Comparison of ENCODE assay signal across 8 cellular contexts in the genomic region with DNA sequence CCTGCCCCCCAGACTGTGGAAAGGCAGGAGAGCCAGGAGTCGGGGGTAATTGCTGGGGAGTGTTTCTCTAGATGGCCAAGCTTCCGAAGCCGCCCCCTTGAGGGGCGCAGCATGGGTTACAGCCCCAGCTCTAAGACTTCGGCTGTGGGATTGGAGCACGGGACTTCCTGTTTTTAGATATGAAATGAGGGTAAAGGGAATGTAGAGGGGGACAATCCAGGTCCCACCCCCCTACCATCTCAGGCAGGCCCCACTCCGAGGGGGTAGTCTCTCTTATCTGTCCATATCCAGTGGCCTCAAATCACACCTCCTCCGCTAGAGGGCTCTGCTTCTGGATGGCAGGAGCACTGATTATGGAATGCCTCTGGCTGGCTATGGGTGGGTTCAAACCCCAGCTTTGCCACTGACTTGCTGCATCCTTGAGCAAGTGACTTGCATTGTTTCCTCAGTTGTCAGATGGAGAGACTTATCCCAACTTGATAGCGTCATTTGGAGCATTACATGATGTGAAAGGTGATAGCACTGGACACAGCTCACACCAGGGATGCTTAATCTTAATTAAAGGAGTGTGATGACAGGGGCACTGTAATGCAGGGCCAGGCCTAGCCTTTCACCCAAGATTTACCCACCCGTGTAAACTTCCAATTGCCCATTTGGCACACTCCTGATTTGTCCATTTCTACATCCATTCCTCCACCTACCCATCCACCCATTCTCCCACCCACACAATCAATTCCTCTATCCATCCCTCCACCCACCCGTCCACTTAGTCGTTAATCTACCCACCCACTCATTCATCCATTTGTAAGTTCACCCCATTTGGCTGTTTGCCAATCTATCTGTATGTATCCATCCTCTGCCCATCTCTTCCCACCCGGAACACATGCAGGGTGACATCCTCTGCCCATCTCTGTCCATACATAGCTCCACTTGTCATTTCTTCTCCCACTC. TPM values are rescaled to one million over a fixed set of nuclear protein-coding genes. Genes with fewer than 3 reads are reported as not detected.
A peak's percentile ranks its signal among the peaks of the same experiment; 100 is the strongest.
DNase-seq lines count a peak whose midpoint lies in the region; ATAC-seq and TF ChIP-seq lines count a peak whose summit lies in the region.

No MANE protein-coding gene starts in this region.

- 20% methylated on average over 13 of the region's 13 CpGs for WGBS in SK-N-SH (ENCODE audit: low lambda C conversion rate)

- peaks cover 6 to 30% of the 10 kb centered on the region in 2 donors for H3K4me1 Mint-ChIP-seq in stimulated activated naive B cell treated with anti-CD40 and anti-IgM and Interleukin-4, amounts not matched to agents 10 μg/mL and 1 μg/mL and 100 μg/mL, for 72 hours

- no peak overlapping the region for H2AFZ ChIP-seq in SK-N-SH (ENCODE audit: low read depth)

- peak overlapping the region; percentile 13 to 61 for H3K4me3 Mint-ChIP-seq in stimulated activated naive B cell treated with anti-CD40 and anti-IgM and Interleukin-4, amounts not matched to agents 10 μg/mL and 1 μg/mL and 100 μg/mL, for 72 hours

- H3K9ac ChIP-seq in SK-N-SH: no peak overlapping the region

- H3K9me2 ChIP-seq in SK-N-SH: no peaks in the 10 kb centered on the region

- TF ChIP-seq EP300 in SK-N-SH (IDR thresholded peaks at IDR 0.05; ENCODE audit: borderline replicate concordance in 1 of 2, low read depth in 1 of 2, low read length in 1 of 2): no peak

- peak; percentile 54 to 60 for ATAC-seq in stimulated activated naive B cell treated with anti-CD40 and anti-IgM and Interleukin-4, amounts not matched to agents 10 μg/mL and 1 μg/mL and 100 μg/mL, for 72 hours (replicated peaks)
- ATAC-seq in HG02610 (IDR thresholded peaks at IDR 0.05; ENCODE audit: unreplicated experiment) (no peak), GM19452 (IDR thresholded peaks at IDR 0.05; ENCODE audit: unreplicated experiment) (no peak)

- H3K4me1 ChIP-seq in SK-N-SH (ENCODE audit: control insufficient read depth in 1 of 2, insufficient read depth in 2 of 2, low read depth in 1 of 2, low read length in 1 of 2): peaks cover 0 to 12% of the 10 kb centered on the region in 2 experiments; a peak in 1 of 4 replicates

- H3F3A ChIP-seq in SK-N-SH (replicated peaks; ENCODE audit: insufficient read depth): no peaks in the 10 kb centered on the region

- H3K27ac ChIP-seq in SK-N-SH (ENCODE audit: low read depth in 2 of 2, low read length in 1 of 2): peak overlapping the region in 1 of 2 experiments; percentile 29; a peak in 1 of 4 replicates

- peaks cover 3 to 18% of the 10 kb centered on the region in 2 experiments for H3K36me3 ChIP-seq in SK-N-SH (replicated peaks in 1 of 2; ENCODE audit: control insufficient read depth in 1 of 2, insufficient read depth in 2 of 2, low read length in 1 of 2)

- H3K27ac Mint-ChIP-seq in stimulated activated naive B cell treated with anti-CD40 and anti-IgM and Interleukin-4, amounts not matched to agents 10 μg/mL and 1 μg/mL and 100 μg/mL, for 72 hours: no peak overlapping the region

- DNase-seq in COLO829 (ENCODE audit: low spot score) (peak; percentile 33), HT1080 (ENCODE audit: low read depth) (peak; percentile 42), SK-N-SH (peak; percentile 70), cerebellum (ENCODE audit: low spot score) (peak; percentile 32), kidney tubule cell (ENCODE audit: low spot score) (peak; percentile 51)
- DNase-seq in stimulated activated naive B cell treated with anti-CD40 and anti-IgM and Interleukin-4, amounts not matched to agents 10 μg/mL and 1 μg/mL and 100 μg/mL, for 72 hours: no peak

- H3K36me3 Mint-ChIP-seq in stimulated activated naive B cell treated with anti-CD40 and anti-IgM and Interleukin-4, amounts not matched to agents 10 μg/mL and 1 μg/mL and 100 μg/mL, for 72 hours: peaks cover 17 to 21% of the 10 kb centered on the region in 2 donors

- no peaks in the 10 kb centered on the region for H3K9me3 ChIP-seq in SK-N-SH

- H4K20me1 ChIP-seq in SK-N-SH (ENCODE audit: insufficient read depth): no peaks in the 10 kb centered on the region

- TF ChIP-seq CTCF in SK-N-SH (IDR thresholded peaks at IDR 0.05): peak; percentile 70

- peak; percentile 32 for TF ChIP-seq RAD21 in SK-N-SH (IDR thresholded peaks at IDR 0.05; ENCODE audit: low read length)

- POLR2A ChIA-PET in SK-N-SH (lab: Yijun Ruan, JAX): interaction anchor here (1.4 kb wide), 2 partner anchors 11 to 14 kb away, joined by 6 to 9 read pairs; partner anchors contain the start of gene OTUD5

- H3K9me3 Mint-ChIP-seq in stimulated activated naive B cell treated with anti-CD40 and anti-IgM and Interleukin-4, amounts not matched to agents 10 μg/mL and 1 μg/mL and 100 μg/mL, for 72 hours: no peaks in the 10 kb centered on the region

- H3K27me3 ChIP-seq in SK-N-SH (ENCODE audit: insufficient read depth): peaks cover 20% of the 10 kb centered on the region; the same call in 1 of the 2 replicates

- CTCF ChIA-PET in SK-N-SH (lab: Yijun Ruan, JAX): interaction anchor here (0.6 to 2.0 kb wide), 16 partner anchors 9 to 341 kb away, joined by 3 to 14 read pairs (median 4); partner anchors contain the start of gene GRIPAP1

- peaks cover 0 to 7% of the 10 kb centered on the region in 2 donors for H3K27me3 Mint-ChIP-seq in stimulated activated naive B cell treated with anti-CD40 and anti-IgM and Interleukin-4, amounts not matched to agents 10 μg/mL and 1 μg/mL and 100 μg/mL, for 72 hours

- peak overlapping the region; percentile 37 to 44; a peak in 3 of 4 replicates for H3K4me3 ChIP-seq in SK-N-SH (ENCODE audit: low read depth in 2 of 2, low read length in 1 of 2)

- H3K79me2 ChIP-seq in SK-N-SH (ENCODE audit: insufficient read depth): no peaks in the 10 kb centered on the region

- H3K4me2 ChIP-seq in SK-N-SH: peak overlapping the region; percentile 55

TF ChIP-seq in SK-N-SH, 30 proteins besides CTCF, POLR2A, EP300 and RAD21 (continues in another document):
- no peak for TF ChIP-seq MXI1 (IDR thresholded peaks at IDR 0.05; ENCODE audit: low read depth, low read length)
- no peak for TF ChIP-seq FOXJ3 (CRISPR knock-in tag; IDR thresholded peaks at IDR 0.05)
- no peak for TF ChIP-seq MEF2A (IDR thresholded peaks at IDR 0.05; ENCODE audit: borderline replicate concordance, low read depth)
- peak; percentile 29 for TF ChIP-seq SMC3 (IDR thresholded peaks at IDR 0.05; ENCODE audit: low read depth, low read length)
- no peak for TF ChIP-seq EZH2phosphoT487 (IDR thresholded peaks at IDR 0.05; ENCODE audit: borderline replicate concordance, low read depth)
- no peak for TF ChIP-seq ZBTB33 (IDR thresholded peaks at IDR 0.05; ENCODE audit: borderline replicate concordance, low read depth)

RNA-seq across cellular contexts. Expression of gene KCND1, which starts 0.8 kb away (rescaled TPM):
- total RNA-seq in HT1080 (2014; rRNA removed; shearing (Covaris generic)): 0.23 and 0.42 TPM in 2 replicates
- polyA plus RNA-seq in HT1080 (2015; cell fraction: cytosol; rRNA removed): 0.47 and 0.66 TPM in 2 replicates
- 1.7 and 1.9 TPM in 2 replicates for polyA plus RNA-seq in HT1080 (2015; cell fraction: nucleus; rRNA removed)
- 0.99 and 1.2 TPM in 2 replicates for polyA plus RNA-seq in SK-N-SH (2012; rRNA removed)
- polyA plus RNA-seq in SK-N-SH (2012; cell fraction: cytosol; rRNA removed): 0.68 and 0.93 TPM in 2 replicates
- polyA plus RNA-seq in SK-N-SH (2012; cell fraction: nucleus; rRNA removed): 5.7 TPM in 2 replicates
- 0.82 TPM for total RNA-seq in cerebellum

RNA-seq across cellular contexts. Expression of gene OTUD5, which starts 15.1 kb away (rescaled TPM):
- total RNA-seq in HT1080 (2014; rRNA removed; shearing (Covaris generic)): 30.0 and 31.7 TPM in 2 replicates
- polyA plus RNA-seq in HT1080 (2015; cell fraction: cytosol; rRNA removed): 43.1 and 47.8 TPM in 2 replicates
- polyA plus RNA-seq in HT1080 (2015; cell fraction: nucleus; rRNA removed): 92.3 and 101 TPM in 2 replicates
- polyA plus RNA-seq in SK-N-SH (2012; rRNA removed): 90.4 and 97.0 TPM in 2 replicates
- polyA plus RNA-seq in SK-N-SH (2012; cell fraction: cytosol; rRNA removed): 56.0 and 68.5 TPM in 2 replicates
- polyA plus RNA-seq in SK-N-SH (2012; cell fraction: nucleus; rRNA removed): 173 and 194 TPM in 2 replicates
- total RNA-seq in cerebellum: 21.5 TPM

RNA-seq across cellular contexts. Expression of gene GRIPAP1, which starts 29.6 kb away (rescaled TPM):
- 11.9 and 13.9 TPM in 2 replicates for total RNA-seq in HT1080 (2014; rRNA removed; shearing (Covaris generic))
- 12.0 and 14.3 TPM in 2 replicates for polyA plus RNA-seq in HT1080 (2015; cell fraction: cytosol; rRNA removed)
- 43.5 and 52.1 TPM in 2 replicates for polyA plus RNA-seq in HT1080 (2015; cell fraction: nucleus; rRNA removed)
- 63.6 and 66.9 TPM in 2 replicates for polyA plus RNA-seq in SK-N-SH (2012; rRNA removed)
- polyA plus RNA-seq in SK-N-SH (2012; cell fraction: cytosol; rRNA removed): 39.7 and 47.3 TPM in 2 replicates
- 172 and 184 TPM in 2 replicates for polyA plus RNA-seq in SK-N-SH (2012; cell fraction: nucleus; rRNA removed)
- 25.6 TPM for total RNA-seq in cerebellum

RNA-seq across cellular contexts. Expression of gene PIM2, which starts 53.7 kb away (rescaled TPM):
- total RNA-seq in HT1080 (2014; rRNA removed; shearing (Covaris generic)): 0.03 and 0.16 TPM in 2 replicates
- 1.7 and 2.2 TPM in 2 replicates for polyA plus RNA-seq in HT1080 (2015; cell fraction: cytosol; rRNA removed)
- polyA plus RNA-seq in HT1080 (2015; cell fraction: nucleus; rRNA removed): 5.6 and 5.7 TPM in 2 replicates
- 12.3 and 14.5 TPM in 2 replicates for polyA plus RNA-seq in SK-N-SH (2012; rRNA removed)
- polyA plus RNA-seq in SK-N-SH (2012; cell fraction: cytosol; rRNA removed): 8.6 and 9.4 TPM in 2 replicates
- polyA plus RNA-seq in SK-N-SH (2012; cell fraction: nucleus; rRNA removed): 25.4 and 34.3 TPM in 2 replicates
- 5.9 TPM for total RNA-seq in cerebellum

Comparison
In these comparisons a context has a peak if more than half of its experiments do, and no peak if none do; other contexts are left out.
1. ATAC-seq: peak in stimulated activated naive B cell treated with anti-CD40 and anti-IgM and Interleukin-4, amounts not matched to agents 10 μg/mL and 1 μg/mL and 100 μg/mL, for 72 hours (2 of 2); none in HG02610 (single experiment) and GM19452 (single experiment).